ENCODE assay signal across 23 cellular contexts in genomic region chr4:153545822-153546221, GRCh38.
DNase-seq lines count a peak whose midpoint lies in the region; TF ChIP-seq lines count a peak whose summit lies in the region.
"Had no signal": no experiment of that assay in that cellular context is flagged by ENCODE, and none has a peak within 500 bp of the region (broad histone marks: within the 10 kb centered on the region; RNA-seq: fewer than 3 reads in every experiment).

No MANE protein-coding gene starts in this region.

- dilution Hi-C loops in mammary epithelial cell (cut with HindIII; ENCODE audit: low sequenced_read_pairs), result no loop called here

- BruUV-seq in mammary epithelial cell (replicated peaks; lab: Mats Ljungman, UMichigan) (no TSS peak), MCF 10A (replicated peaks; lab: Mats Ljungman, UMichigan) (no TSS peak)

- H3K4me3 Mint-ChIP-seq in MCF 10A (ENCODE audit: unreplicated experiment), result no peak overlapping the region
- no peak overlapping the region for H3K4me3 Mint-ChIP-seq in nephron
- H3K4me3 Mint-ChIP-seq: HFFc6 had no signal

- H4K20me1 ChIP-seq in mammary epithelial cell (ENCODE audit: insufficient read depth, low read length), result no peaks in the 10 kb centered on the region

- no peaks in the 10 kb centered on the region for H3K9me3 ChIP-seq in mammary epithelial cell (replicated peaks; ENCODE audit: insufficient read depth, low read length)
- H3K9me3 ChIP-seq: BLaER1, HAP-1 had no signal

- H3K9me3 Mint-ChIP-seq in MCF 10A (ENCODE audit: unreplicated experiment) (no peaks in the 10 kb centered on the region), nephron (no peaks in the 10 kb centered on the region)
- H3K9me3 Mint-ChIP-seq: CD4-positive, CD25-positive, alpha-beta regulatory T cell; HFFc6 had no signal

- WGBS in mammary epithelial cell (ENCODE audit: low coverage, missing lambda C conversion rate), result 83% methylated on average over 8 of the region's 8 CpGs

- TF ChIP-seq CTCF in mammary epithelial cell (conservative IDR thresholded peaks at IDR 0.05 in 1 of 2, IDR thresholded peaks at IDR 0.05 in 1 of 2; ENCODE audit: extremely low read depth in 1 of 2, insufficient read depth in 1 of 2, low read depth in 1 of 2, low read length in 2 of 2) (no peak), MCF 10A (IDR thresholded peaks at IDR 0.05; ENCODE audit: unreplicated experiment) (no peak), nephron (IDR thresholded peaks at IDR 0.05; ENCODE audit: unreplicated experiment in 3 of 3) (no peak)

- intact Hi-C loops in mammary epithelial cell (cut with micrococcal nuclease) (no loop called here), MCF 10A (cut with micrococcal nuclease) (no loop called here)

- DNase-seq in mammary epithelial cell (no peak), MCF 10A (ENCODE audit: unreplicated experiment) (no peak), NCI-H69 (lab: John Stamatoyannopoulos, UW) (peak; percentile 36), NCI-H526 (lab: John Stamatoyannopoulos, UW) (no peak), NCI-H1417 (lab: John Stamatoyannopoulos, UW) (no peak)
- DNase-seq in stimulated activated CD4-positive, alpha-beta T cell treated with anti-CD3 and anti-CD28 coated beads, Interleukin-4, amount 100 ng/mL, for 24 hours, result no peak
- DNase-seq: CD4-positive, CD25-positive, alpha-beta regulatory T cell; EL; GDM1; GOT3; HFFc6; KG1; MM.1S; NCI-H1417 treated with DMSO at 0.1 percent for 48 hours; NCI-H1694 treated with DMSO at 0.1 percent for 48 hours; NCI-H2081; NCI-H82; NK-92 treated with Interleukin-12 subunit alpha and Interleukin-12 subunit beta, amount 100 ng/mL, for 24 hours; PC-3 had no signal

- POLR2A ChIA-PET in MCF 10A (lab: Yijun Ruan, JAX), result interaction anchor here (1.0 to 1.5 kb wide), 2 partner anchors 17 to 77 kb away, joined by 3 to 4 read pairs; no protein-coding TSS in a partner anchor

- H3K36me3 ChIP-seq in mammary epithelial cell (ENCODE audit: insufficient read depth, low read length), result no peaks in the 10 kb centered on the region
- H3K36me3 ChIP-seq: HAP-1 had no signal

- H3K27ac ChIP-seq in mammary epithelial cell (ENCODE audit: insufficient read depth, low read depth, low read length), result no peak overlapping the region
- H3K27ac ChIP-seq: BLaER1 had no signal

- H3K27me3 ChIP-seq in mammary epithelial cell (ENCODE audit: insufficient read depth, low read length), result no peaks in the 10 kb centered on the region
- H3K27me3 ChIP-seq: BLaER1 had no signal

- H3K9ac ChIP-seq in mammary epithelial cell (ENCODE audit: insufficient read depth, low read length), result peak overlapping the region; percentile 4
- H3K9ac ChIP-seq: BLaER1 had no signal

- no peak overlapping the region for H3K27ac Mint-ChIP-seq in MCF 10A (ENCODE audit: low read depth, unreplicated experiment)
- H3K27ac Mint-ChIP-seq in nephron, result peak overlapping the region; percentile 81 to 93 (median 89)
- H3K27ac Mint-ChIP-seq: HFFc6 had no signal

- H2AFZ ChIP-seq in mammary epithelial cell (ENCODE audit: low read depth, low read length), result no peak overlapping the region

- H3K4me1 Mint-ChIP-seq in MCF 10A (ENCODE audit: insufficient read depth, unreplicated experiment) (peaks cover 5% of the 10 kb centered on the region), nephron (peaks cover 69% of the 10 kb centered on the region)

- H3K27me3 Mint-ChIP-seq in MCF 10A (ENCODE audit: insufficient read depth, unreplicated experiment), result no peaks in the 10 kb centered on the region
- H3K27me3 Mint-ChIP-seq in nephron (ENCODE audit: low read depth), result no peaks in the 10 kb centered on the region
- H3K27me3 Mint-ChIP-seq: CD4-positive, CD25-positive, alpha-beta regulatory T cell had no signal

- H3K79me2 ChIP-seq in mammary epithelial cell (ENCODE audit: insufficient read depth, low read length), result peaks cover 26% of the 10 kb centered on the region

- H3K4me1 ChIP-seq in mammary epithelial cell (ENCODE audit: insufficient read depth, low read length), result peaks cover 11% of the 10 kb centered on the region
- H3K4me1 ChIP-seq: HAP-1 had no signal

- H3K4me2 ChIP-seq in mammary epithelial cell (ENCODE audit: insufficient read depth, low read depth, low read length), result no peak overlapping the region
- H3K4me2 ChIP-seq: BLaER1 had no signal

- CTCF ChIA-PET in mammary epithelial cell (lab: Charles Lee; ENCODE audit: low non-redundant PET), result no interaction called here
- CTCF ChIA-PET in MCF 10A (lab: Yijun Ruan, JAX), result interaction anchor here (0.8 to 1.3 kb wide), 2 partner anchors 81 to 204 kb away, joined by 3 to 4 read pairs; no protein-coding TSS in a partner anchor

- in situ Hi-C loops in mammary epithelial cell (cut with MboI; ENCODE audit: low sequenced_read_pairs in 2 of 2), result no loop called here

- H3K36me3 Mint-ChIP-seq in MCF 10A (ENCODE audit: insufficient read depth, unreplicated experiment) (peaks cover 3% of the 10 kb centered on the region), nephron (ENCODE audit: low read depth) (peaks cover 12% of the 10 kb centered on the region)

- H3K4me3 ChIP-seq in mammary epithelial cell (replicated peaks in 1 of 3; ENCODE audit: insufficient read depth in 1 of 3, low read depth in 2 of 3, low read length in 3 of 3), result no peak overlapping the region
- H3K4me3 ChIP-seq: BLaER1, GM12878, HAP-1 had no signal
